In genomic region chr1:154745750-154746425, GRCh38 we compare ENCODE assay signal across 28 cellular contexts.
DNase-seq lines count a peak whose midpoint lies in the region; ATAC-seq and TF ChIP-seq lines count a peak whose summit lies in the region.
"Had no signal": no experiment of that assay in that cellular context is flagged by ENCODE, and none has a peak within 500 bp of the region (broad histone marks: within the 10 kb centered on the region; RNA-seq: fewer than 3 reads in every experiment).

No MANE protein-coding gene starts in this region.

- intact Hi-C loops in Right ventricle myocardium inferior (cut with DNase I) = no loop called here
- intact Hi-C loops in heart left ventricle (cut with DNase I) = loop anchor here in 1 of 10 donors (10.0 kb wide), 1 partner anchor 61 kb away; no protein-coding TSS in a partner anchor
- intact Hi-C loops in sciatic nerve (cut with DNase I) = no loop called here

- H3K14ac ChIP-seq in neuronal stem cell (ENCODE audit: low read length) = no peak overlapping the region

- 75 to 86% (median 81%) methylated on average over 12 of the region's 12 CpGs for WGBS in heart left ventricle, 4 donors
- WGBS in neuronal stem cell (ENCODE audit: extremely low coverage in 2 of 2, insufficient read length in 2 of 2, insufficient replicate concordance in 1 of 2), 2 donors = no CpG with 5 or more reads among the region's 12 CpGs
- 83 to 93% methylated on average over 12 of the region's 12 CpGs for WGBS in upper lobe of left lung, 2 donors

- DNase-seq in Right ventricle myocardium inferior (ENCODE audit: missing footprints) (no peak), heart left ventricle (no peak), T-cell (no peak), neuronal stem cell (ENCODE audit: low spot score) (no peak), sciatic nerve (ENCODE audit: low spot score) (no peak), upper lobe of left lung (no peak)
- DNase-seq in effector memory CD8-positive, alpha-beta T cell = no peak
- DNase-seq: activated B cell treated with CpG ODN at 0.5 μM for 24 hours; activated naive CD4-positive, alpha-beta T cell; activated T-cell treated with anti-CD3 and anti-CD28 coated beads for 4 hours; central memory CD4-positive, alpha-beta T cell; HCEC 1CT; MG63; mucosa of descending colon; NCI-H2029; NCI-H526; PC-9; SHP77; stimulated activated CD4-positive, alpha-beta T cell treated with anti-CD3 and anti-CD28 coated beads, Interleukin-4, amount 100 ng/mL, for 4 hours had no signal

- no peak overlapping the region for H2BK5ac ChIP-seq in neuronal stem cell (ENCODE audit: low read length)

- no peak overlapping the region for H2AFZ ChIP-seq in neuronal stem cell (ENCODE audit: low read length)
- H2AFZ ChIP-seq: PC-9 had no signal

- TF ChIP-seq CTCF in heart left ventricle (IDR thresholded peaks at IDR 0.05) (no peak), upper lobe of left lung (IDR thresholded peaks at IDR 0.05) (no peak)

- no peak overlapping the region for H3K18ac ChIP-seq in neuronal stem cell (ENCODE audit: low read length)

- H3K27me3 Mint-ChIP-seq in T-cell = no peaks in the 10 kb centered on the region
- peaks cover 17 to 85% of the 10 kb centered on the region in 2 donors for H3K27me3 Mint-ChIP-seq in effector memory CD8-positive, alpha-beta T cell

- H3K36me3 Mint-ChIP-seq in T-cell = no peaks in the 10 kb centered on the region
- no peaks in the 10 kb centered on the region for H3K36me3 Mint-ChIP-seq in effector memory CD8-positive, alpha-beta T cell (ENCODE audit: insufficient read depth)
- H3K36me3 Mint-ChIP-seq: stimulated activated memory B cell treated with anti-CD40 and anti-IgM and Interleukin-4, amounts not matched to agents 10 μg/mL and 1 μg/mL and 100 μg/mL, for 72 hours had no signal

- H3K4me1 ChIP-seq in heart left ventricle (peaks cover 0 to 55% (median 28%) of the 10 kb centered on the region in 12 donors), neuronal stem cell (ENCODE audit: control insufficient read depth in 2 of 2, insufficient read depth in 1 of 2, low read depth in 1 of 2, low read length in 2 of 2) (peaks cover 16 to 31% of the 10 kb centered on the region in 2 donors), upper lobe of left lung (peaks cover 7 to 9% (median 8%) of the 10 kb centered on the region in 4 donors)
- H3K4me1 ChIP-seq: right lobe of liver had no signal

- H3K9me3 ChIP-seq in heart left ventricle = peaks cover 0 to 6% (median 0%) of the 10 kb centered on the region in 12 donors
- H3K9me3 ChIP-seq in neuronal stem cell (replicated peaks in 1 of 2; ENCODE audit: control insufficient read depth in 2 of 2, insufficient read depth in 1 of 2, low read depth in 1 of 2, low read length in 2 of 2) = peaks cover 0 to 4% of the 10 kb centered on the region in 2 donors
- H3K9me3 ChIP-seq in upper lobe of left lung = no peaks in the 10 kb centered on the region
- H3K9me3 ChIP-seq: MG63, mucosa of descending colon, right lobe of liver, suprapubic skin had no signal

- H2BK120ac ChIP-seq in neuronal stem cell (ENCODE audit: low read depth, low read length) = no peak overlapping the region

- H3K4me2 ChIP-seq in neuronal stem cell (ENCODE audit: insufficient read depth, low read length, poor library complexity, severe bottlenecking) = no peak overlapping the region
- H3K4me2 ChIP-seq: PC-9 had no signal

- peak overlapping the region in 1 of 3 donors; percentile 82 for H3K4me3 Mint-ChIP-seq in T-cell
- H3K4me3 Mint-ChIP-seq in effector memory CD8-positive, alpha-beta T cell = peak overlapping the region; percentile 56 to 79
- H3K4me3 Mint-ChIP-seq: activated B cell treated with CpG ODN at 0.5 μM for 24 hours; neural crest cell; stimulated activated memory B cell treated with anti-CD40 and anti-IgM and Interleukin-4, amounts not matched to agents 10 μg/mL and 1 μg/mL and 100 μg/mL, for 72 hours had no signal

- H3K36me3 ChIP-seq in heart left ventricle = no peaks in the 10 kb centered on the region
- no peaks in the 10 kb centered on the region for H3K36me3 ChIP-seq in neuronal stem cell (replicated peaks in 1 of 2; ENCODE audit: control insufficient read depth in 2 of 2, insufficient read depth in 2 of 2, low read length in 2 of 2)
- no peaks in the 10 kb centered on the region for H3K36me3 ChIP-seq in upper lobe of left lung
- H3K36me3 ChIP-seq: gastroesophageal sphincter, MG63, right lobe of liver, suprapubic skin had no signal

- H4K91ac ChIP-seq in neuronal stem cell (ENCODE audit: low read depth, low read length, poor library complexity) = no peak overlapping the region

- no peak for TF ChIP-seq EP300 in upper lobe of left lung (IDR thresholded peaks at IDR 0.05)

- H2BK12ac ChIP-seq in neuronal stem cell (ENCODE audit: low read length) = no peak overlapping the region

- CTCF ChIA-PET in T-cell (lab: Charles Lee) = interaction anchor here (0.8 to 1.0 kb wide), 2 partner anchors 76 to 77 kb away, joined by 3 to 4 read pairs; no protein-coding TSS in a partner anchor

- no peak overlapping the region for H2AK5ac ChIP-seq in neuronal stem cell (ENCODE audit: low read depth, low read length)

- H3K27me3 ChIP-seq in heart left ventricle (no peaks in the 10 kb centered on the region), neuronal stem cell (ENCODE audit: control insufficient read depth in 3 of 3, insufficient read depth in 3 of 3, low read depth in 1 of 3, low read length in 3 of 3) (peaks cover 0 to 8% (median 0%) of the 10 kb centered on the region in 3 experiments), upper lobe of left lung (no peaks in the 10 kb centered on the region)
- H3K27me3 ChIP-seq: MG63, right lobe of liver had no signal

- POLR2A ChIA-PET in T-cell (lab: Charles Lee) = no interaction called here

- peak overlapping the region; percentile 71 for H3K9ac ChIP-seq in neuronal stem cell (ENCODE audit: low read depth, low read length, poor library complexity)

- no peak overlapping the region for H4K8ac ChIP-seq in neuronal stem cell (ENCODE audit: low read depth, low read length)

- H3K27ac ChIP-seq in heart left ventricle (peak overlapping the region in 2 of 12 donors; percentile 17 to 23), neuronal stem cell (replicated peaks; ENCODE audit: low read length) (no peak overlapping the region), upper lobe of left lung (no peak overlapping the region)
- H3K27ac ChIP-seq: PC-9, right lobe of liver, suprapubic skin had no signal

- no peaks in the 10 kb centered on the region for H3K9me3 Mint-ChIP-seq in T-cell
- H3K9me3 Mint-ChIP-seq in effector memory CD8-positive, alpha-beta T cell = no peaks in the 10 kb centered on the region

- H3K4me3 ChIP-seq in heart left ventricle (no peak overlapping the region), neuronal stem cell (ENCODE audit: low read length in 2 of 2) (no peak overlapping the region), upper lobe of left lung (no peak overlapping the region)
- H3K4me3 ChIP-seq: gastroesophageal sphincter, lung, MG63, mucosa of descending colon, PC-9, right lobe of liver, suprapubic skin had no signal

- H3K23ac ChIP-seq in neuronal stem cell (ENCODE audit: low read depth, low read length, poor library complexity) = no peak overlapping the region

- peaks cover 50 to 63% (median 50%) of the 10 kb centered on the region in 3 donors for H3K4me1 Mint-ChIP-seq in T-cell
- peaks cover 34 to 40% of the 10 kb centered on the region in 2 donors for H3K4me1 Mint-ChIP-seq in effector memory CD8-positive, alpha-beta T cell (ENCODE audit: low read depth in 2 of 2)

- H3K4ac ChIP-seq in neuronal stem cell (ENCODE audit: low read length) = no peak overlapping the region

- H3K27ac Mint-ChIP-seq in T-cell = peak overlapping the region; percentile 56 to 98
- H3K27ac Mint-ChIP-seq in effector memory CD8-positive, alpha-beta T cell = peak overlapping the region in 1 of 2 donors; percentile 6
- H3K27ac Mint-ChIP-seq: activated B cell treated with CpG ODN at 0.5 μM for 24 hours; CD14-positive monocyte; progenitor cell of endocrine pancreas; stimulated activated memory B cell treated with anti-CD40 and anti-IgM and Interleukin-4, amounts not matched to agents 10 μg/mL and 1 μg/mL and 100 μg/mL, for 72 hours had no signal

- TF ChIP-seq POLR2A in heart left ventricle (IDR thresholded peaks at IDR 0.05) (no peak), upper lobe of left lung (IDR thresholded peaks at IDR 0.05) (no peak)

- H3K79me1 ChIP-seq in neuronal stem cell (ENCODE audit: low read depth, low read length) = no peaks in the 10 kb centered on the region

- ATAC-seq in Right ventricle myocardium inferior (peak; percentile 21), heart left ventricle (no peak), T-cell (replicated peaks in 1 of 4) (no peak), sciatic nerve (no peak), upper lobe of left lung (ENCODE audit: low FRiP score in 2 of 2) (no peak), GM18870 (IDR thresholded peaks at IDR 0.05; ENCODE audit: unreplicated experiment) (no peak)
- no peak for ATAC-seq in effector memory CD8-positive, alpha-beta T cell (replicated peaks)
- ATAC-seq: right lobe of liver; stimulated activated memory B cell treated with anti-CD40 and anti-IgM and Interleukin-4, amounts not matched to agents 10 μg/mL and 1 μg/mL and 100 μg/mL, for 72 hours had no signal

- no peak overlapping the region for H2BK15ac ChIP-seq in neuronal stem cell (ENCODE audit: low read length)
